In genomic region chrX:123797543-123798447, GRCh38 we compare ENCODE assay signal across 11 cellular contexts.
DNase-seq lines count a peak whose midpoint lies in the region; ATAC-seq, FAIRE-seq and TF ChIP-seq lines count a peak whose summit lies in the region.
"Had no signal": no experiment of that assay in that cellular context is flagged by ENCODE, and none has a peak within 500 bp of the region (broad histone marks: within the 10 kb centered on the region; RNA-seq: fewer than 3 reads in every experiment).

No MANE protein-coding gene starts in this region.

- H3K9me3 Mint-ChIP-seq in progenitor cell of endocrine pancreas (ENCODE audit: low read depth): peaks cover 8% of the 10 kb centered on the region
- no peaks in the 10 kb centered on the region for H3K9me3 Mint-ChIP-seq in activated T-helper 2 cell treated with anti-CD3 and anti-CD28 coated beads, Interferon-gamma antibody, Interleukin-2, Interleukin-4, amounts not matched to agents 10 μg/mL and 5 μg/mL and 100 μg/mL, durations not matched to agents 14 hours and 24 hours and 36 hours

- H3K4me1 ChIP-seq in mucosa of descending colon (ENCODE audit: low read depth): no peaks in the 10 kb centered on the region

- peak; percentile 20 for ATAC-seq in mucosa of descending colon
- ATAC-seq in HG02759 (IDR thresholded peaks at IDR 0.05; ENCODE audit: unreplicated experiment): no peak

- H3K27me3 Mint-ChIP-seq in progenitor cell of endocrine pancreas: no peaks in the 10 kb centered on the region
- no peaks in the 10 kb centered on the region for H3K27me3 Mint-ChIP-seq in activated T-helper 2 cell treated with anti-CD3 and anti-CD28 coated beads, Interferon-gamma antibody, Interleukin-2, Interleukin-4, amounts not matched to agents 10 μg/mL and 5 μg/mL and 100 μg/mL, durations not matched to agents 14 hours and 24 hours and 36 hours (ENCODE audit: low read depth)

- TF ChIP-seq CTCF in mucosa of descending colon (IDR thresholded peaks at IDR 0.05) (no peak), progenitor cell of endocrine pancreas (IDR thresholded peaks at IDR 0.05; ENCODE audit: unreplicated experiment) (no peak)

- H3K4me1 Mint-ChIP-seq in progenitor cell of endocrine pancreas (ENCODE audit: low read depth): no peaks in the 10 kb centered on the region
- H3K4me1 Mint-ChIP-seq in activated T-helper 2 cell treated with anti-CD3 and anti-CD28 coated beads, Interferon-gamma antibody, Interleukin-2, Interleukin-4, amounts not matched to agents 10 μg/mL and 5 μg/mL and 100 μg/mL, durations not matched to agents 14 hours and 24 hours and 36 hours (ENCODE audit: low read depth): no peaks in the 10 kb centered on the region

- no peak overlapping the region for H3K4me3 ChIP-seq in mucosa of descending colon

- H3K9me3 ChIP-seq in mucosa of descending colon: no peaks in the 10 kb centered on the region

- H3K4me3 Mint-ChIP-seq in progenitor cell of endocrine pancreas (ENCODE audit: low read depth): no peak overlapping the region
- H3K4me3 Mint-ChIP-seq in activated T-helper 2 cell treated with anti-CD3 and anti-CD28 coated beads, Interferon-gamma antibody, Interleukin-2, Interleukin-4, amounts not matched to agents 10 μg/mL and 5 μg/mL and 100 μg/mL, durations not matched to agents 14 hours and 24 hours and 36 hours (ENCODE audit: low read depth): no peak overlapping the region

- no peak overlapping the region for H3K27ac Mint-ChIP-seq in progenitor cell of endocrine pancreas
- H3K27ac Mint-ChIP-seq in activated T-helper 2 cell treated with anti-CD3 and anti-CD28 coated beads, Interferon-gamma antibody, Interleukin-2, Interleukin-4, amounts not matched to agents 10 μg/mL and 5 μg/mL and 100 μg/mL, durations not matched to agents 14 hours and 24 hours and 36 hours: no peak overlapping the region

- intact Hi-C loops in mucosa of descending colon (cut with DNase I, micrococcal nuclease): no loop called here
- intact Hi-C loops in activated T-helper 2 cell treated with anti-CD3 and anti-CD28 coated beads, Interferon-gamma antibody, Interleukin-2, Interleukin-4, amounts not matched to agents 10 μg/mL and 5 μg/mL and 100 μg/mL, durations not matched to agents 14 hours and 24 hours and 36 hours (cut with micrococcal nuclease): no loop called here

- FAIRE-seq in GM19239 (lab: Jason Lieb, UNC) (peak; percentile 64), RCC 7860 (lab: Jason Lieb, UNC) (peak; percentile 87), frontal cortex (lab: Jason Lieb, UNC) (no peak)
- FAIRE-seq: keratinocyte had no signal

- no peaks in the 10 kb centered on the region for H3K36me3 ChIP-seq in mucosa of descending colon (ENCODE audit: low read depth)

- peak; percentile 69 for DNase-seq in Daoy (ENCODE audit: low read depth)
- no peak for DNase-seq in GM19239 (ENCODE audit: insufficient read length, low spot score)
- DNase-seq in RCC 7860 (ENCODE audit: low spot score): peak; percentile 75
- DNase-seq in mucosa of descending colon: no peak
- no peak for DNase-seq in progenitor cell of endocrine pancreas (ENCODE audit: low spot score, unreplicated experiment)
- DNase-seq in activated T-helper 2 cell treated with anti-CD3 and anti-CD28 coated beads, Interferon-gamma antibody, Interleukin-2, Interleukin-4, amounts not matched to agents 10 μg/mL and 5 μg/mL and 100 μg/mL, durations not matched to agents 14 hours and 24 hours and 36 hours (ENCODE audit: low spot score): no peak
- no peak for DNase-seq in frontal cortex (ENCODE audit: low spot score in 2 of 2)
- DNase-seq: NCI-H226, substantia nigra had no signal

- H3K36me3 Mint-ChIP-seq in progenitor cell of endocrine pancreas (ENCODE audit: insufficient read depth): no peaks in the 10 kb centered on the region
- no peaks in the 10 kb centered on the region for H3K36me3 Mint-ChIP-seq in activated T-helper 2 cell treated with anti-CD3 and anti-CD28 coated beads, Interferon-gamma antibody, Interleukin-2, Interleukin-4, amounts not matched to agents 10 μg/mL and 5 μg/mL and 100 μg/mL, durations not matched to agents 14 hours and 24 hours and 36 hours (ENCODE audit: low read depth)

Comparison
In these comparisons a context has a peak if more than half of its experiments do, and no peak if none do; other contexts are left out.
1. DNase-seq: peak in Daoy (single experiment) and RCC 7860 (single experiment); none in GM19239 (single experiment), mucosa of descending colon (0 of 3), progenitor cell of endocrine pancreas (single experiment), activated T-helper 2 cell treated with anti-CD3 and anti-CD28 coated beads, Interferon-gamma antibody, Interleukin-2, Interleukin-4, amounts not matched to agents 10 μg/mL and 5 μg/mL and 100 μg/mL, durations not matched to agents 14 hours and 24 hours and 36 hours (single experiment) and frontal cortex (0 of 2).